Comparison of ENCODE assay signal across 8 cellular contexts in the genomic region with DNA sequence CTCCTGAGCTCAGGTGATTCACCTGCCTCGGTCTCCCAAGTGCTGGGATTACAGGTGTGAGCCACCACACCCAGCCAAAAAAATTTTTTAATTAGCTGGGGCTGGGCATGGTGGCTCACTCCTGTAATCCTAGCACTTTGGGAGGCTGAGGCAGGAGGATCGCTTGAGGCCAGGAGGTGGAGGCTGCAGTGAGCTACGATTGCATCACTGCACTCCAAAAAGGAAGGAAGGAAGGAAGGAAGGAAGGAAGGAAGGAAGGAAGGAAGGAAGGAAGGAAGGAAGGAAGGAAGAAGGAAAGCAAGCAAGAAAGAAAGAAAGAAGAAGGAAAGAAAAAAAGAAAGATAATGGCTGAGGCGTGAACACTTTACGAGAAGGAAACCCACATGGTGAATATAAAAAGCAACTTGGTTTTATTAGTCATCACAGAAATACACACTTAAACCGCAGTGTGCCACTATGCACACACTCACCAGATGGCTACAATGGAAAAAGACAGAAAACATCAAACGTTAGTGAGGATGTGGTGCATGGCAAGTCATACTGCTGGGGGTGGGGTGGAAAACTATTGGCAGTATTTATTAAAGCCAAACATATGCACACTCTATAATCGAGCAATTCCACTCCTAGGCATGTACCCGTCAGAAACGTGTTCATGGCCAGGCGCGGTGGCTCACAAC. TPM values are rescaled to one million over a fixed set of nuclear protein-coding genes. Genes with fewer than 3 reads are reported as not detected.
DNase-seq lines count a peak whose midpoint lies in the region; ATAC-seq and TF ChIP-seq lines count a peak whose summit lies in the region.

No MANE protein-coding gene starts in this region.

- CTCF ChIA-PET in CD4-positive, alpha-beta memory T cell (lab: Charles Lee; ENCODE audit: partially characterized antibody), result no interaction called here

- peak; percentile 98 to 99 for ATAC-seq in activated T-cell treated with anti-CD3 and anti-CD28 coated beads, Interleukin-2, amount 50 U/mL, for 4 hours
- ATAC-seq in left lobe of liver, result no peak

- peak; percentile 46 to 69 (median 67) for DNase-seq in CD4-positive, alpha-beta memory T cell
- DNase-seq in NOMO-1 treated with DMSO at 0.1 percent for 48 hours (lab: John Stamatoyannopoulos, UW; ENCODE audit: unreplicated experiment), result peak; percentile 88
- peak; percentile 42 for DNase-seq in activated T-cell treated with anti-CD3 and anti-CD28 coated beads, Interleukin-2, amount 50 U/mL, for 4 hours
- peak; percentile 82 for DNase-seq in myocyte (ENCODE audit: low read depth)
- no peak for DNase-seq in cerebellum (ENCODE audit: low spot score)
- no peak for DNase-seq in left lobe of liver (ENCODE audit: low spot score)
- no peak for DNase-seq in NCI-H128 (lab: John Stamatoyannopoulos, UW; ENCODE audit: unreplicated experiment)
- DNase-seq in BE2C, result no peak

- peaks cover 10% of the 10 kb centered on the region for H3K4me1 ChIP-seq in CD4-positive, alpha-beta memory T cell (ENCODE audit: insufficient read depth, low read length)
- H3K4me1 ChIP-seq in BE2C, result no peaks in the 10 kb centered on the region

- H3K4me1 Mint-ChIP-seq in CD4-positive, alpha-beta memory T cell, result peaks cover 5 to 17% (median 11%) of the 10 kb centered on the region in 4 donors
- H3K4me1 Mint-ChIP-seq in activated T-cell treated with anti-CD3 and anti-CD28 coated beads, Interleukin-2, amount 50 U/mL, for 4 hours (ENCODE audit: low read depth), result peaks cover 29% of the 10 kb centered on the region

- H3K9me3 ChIP-seq in CD4-positive, alpha-beta memory T cell (ENCODE audit: control insufficient read depth in 1 of 2, low read length in 2 of 2), result no peaks in the 10 kb centered on the region
- H3K9me3 ChIP-seq in BE2C, result no peaks in the 10 kb centered on the region

- peak overlapping the region in 6 of 7 donors; percentile 10 to 78 (median 54) for H3K27ac Mint-ChIP-seq in CD4-positive, alpha-beta memory T cell

- H3K27ac ChIP-seq in CD4-positive, alpha-beta memory T cell (ENCODE audit: low read depth, low read length), result no peak overlapping the region

- H3K36me3 Mint-ChIP-seq in CD4-positive, alpha-beta memory T cell, result no peaks in the 10 kb centered on the region
- no peaks in the 10 kb centered on the region for H3K36me3 Mint-ChIP-seq in activated T-cell treated with anti-CD3 and anti-CD28 coated beads, Interleukin-2, amount 50 U/mL, for 4 hours (ENCODE audit: insufficient read depth)

- intact Hi-C loops in CD4-positive, alpha-beta memory T cell (cut with micrococcal nuclease), result loop anchor here (1.0 kb wide), 1 partner anchor 244 kb away; no protein-coding TSS in a partner anchor

- H3K4me3 Mint-ChIP-seq in CD4-positive, alpha-beta memory T cell, result peak overlapping the region in 2 of 8 donors; percentile 20 to 31
- H3K4me3 Mint-ChIP-seq in activated T-cell treated with anti-CD3 and anti-CD28 coated beads, Interleukin-2, amount 50 U/mL, for 4 hours, result no peak overlapping the region

- no peak overlapping the region for H3K4me3 ChIP-seq in CD4-positive, alpha-beta memory T cell (ENCODE audit: low read length in 2 of 2)
- H3K4me3 ChIP-seq in BE2C (ENCODE audit: low read depth, low read length), result no peak overlapping the region

- H3K27me3 Mint-ChIP-seq in CD4-positive, alpha-beta memory T cell, result no peaks in the 10 kb centered on the region
- peaks cover 6% of the 10 kb centered on the region for H3K27me3 Mint-ChIP-seq in activated T-cell treated with anti-CD3 and anti-CD28 coated beads, Interleukin-2, amount 50 U/mL, for 4 hours (ENCODE audit: low read depth)

- no peaks in the 10 kb centered on the region for H3K36me3 ChIP-seq in CD4-positive, alpha-beta memory T cell (ENCODE audit: insufficient read depth, low read length)
- no peaks in the 10 kb centered on the region for H3K36me3 ChIP-seq in BE2C

- no peak for TF ChIP-seq CTCF in BE2C (IDR thresholded peaks at IDR 0.05; ENCODE audit: low read depth, low read length)

- H3K9me3 Mint-ChIP-seq in CD4-positive, alpha-beta memory T cell, result no peaks in the 10 kb centered on the region
- no peaks in the 10 kb centered on the region for H3K9me3 Mint-ChIP-seq in activated T-cell treated with anti-CD3 and anti-CD28 coated beads, Interleukin-2, amount 50 U/mL, for 4 hours

- no peaks in the 10 kb centered on the region for H3K27me3 ChIP-seq in CD4-positive, alpha-beta memory T cell (ENCODE audit: insufficient read depth, low read length)
- no peaks in the 10 kb centered on the region for H3K27me3 ChIP-seq in BE2C

- POLR2A ChIA-PET in CD4-positive, alpha-beta memory T cell (lab: Charles Lee; ENCODE audit: partially characterized antibody), result no interaction called here

RNA-seq across cellular contexts. Expression of a gene that starts 4.4 kb away (rescaled TPM):
- not detected for total RNA-seq in CD4-positive, alpha-beta memory T cell
- polyA plus RNA-seq in CD4-positive, alpha-beta memory T cell, result not detected
- not detected for total RNA-seq in activated T-cell treated with anti-CD3 and anti-CD28 coated beads, Interleukin-2, amount 50 U/mL, for 4 hours
- total RNA-seq in myocyte (not detected in 2 replicates), cerebellum (not detected), left lobe of liver (not detected)
- 0.98 TPM for polyA plus RNA-seq in myocyte (2012)
- polyA plus RNA-seq in BE2C (2012; ENCODE audit: insufficient read depth, insufficient read length, low read depth), result not detected

RNA-seq across cellular contexts. Expression of a gene that starts 37.2 kb away (rescaled TPM):
- not detected for total RNA-seq in CD4-positive, alpha-beta memory T cell
- not detected for polyA plus RNA-seq in CD4-positive, alpha-beta memory T cell
- not detected for total RNA-seq in activated T-cell treated with anti-CD3 and anti-CD28 coated beads, Interleukin-2, amount 50 U/mL, for 4 hours
- total RNA-seq in myocyte, result 0.72 TPM in 1 of 2 replicates, not detected in the other
- polyA plus RNA-seq in myocyte (2012), result not detected
- total RNA-seq in cerebellum, result not detected
- total RNA-seq in left lobe of liver, result 0.88 TPM
- polyA plus RNA-seq in BE2C (2012; ENCODE audit: insufficient read depth, insufficient read length, low read depth), result not detected

RNA-seq across cellular contexts. Expression of a gene that starts 37.7 kb away (rescaled TPM):
- total RNA-seq in CD4-positive, alpha-beta memory T cell, result 1 to 10 TPM; 3.1 to 3.5 TPM
- 1 to 10 TPM in 1 of 2 donors, not detected in 1; 2.2 TPM for polyA plus RNA-seq in CD4-positive, alpha-beta memory T cell
- total RNA-seq in activated T-cell treated with anti-CD3 and anti-CD28 coated beads, Interleukin-2, amount 50 U/mL, for 4 hours, result 1 to 10 TPM in 2 of 3 donors, under 1 TPM in 1; 0.90 to 2.3 (median 1.3) TPM
- total RNA-seq in myocyte, result 26.7 and 59.5 TPM in 2 replicates
- 12.0 TPM for polyA plus RNA-seq in myocyte (2012)
- total RNA-seq in cerebellum, result 16.4 TPM
- 20.3 TPM for total RNA-seq in left lobe of liver
- polyA plus RNA-seq in BE2C (2012; ENCODE audit: insufficient read depth, insufficient read length, low read depth), result 5.5 TPM

Comparison
In these comparisons a context has a peak if more than half of its experiments do, and no peak if none do; other contexts are left out.
1. DNase-seq: peak in CD4-positive, alpha-beta memory T cell (5 of 5), NOMO-1 treated with DMSO at 0.1 percent for 48 hours (single experiment), activated T-cell treated with anti-CD3 and anti-CD28 coated beads, Interleukin-2, amount 50 U/mL, for 4 hours (single experiment) and myocyte (single experiment); none in cerebellum (single experiment), left lobe of liver (single experiment), NCI-H128 (single experiment) and BE2C (single experiment).